ENCODE assay signal across 10 cellular contexts in the genomic region with DNA sequence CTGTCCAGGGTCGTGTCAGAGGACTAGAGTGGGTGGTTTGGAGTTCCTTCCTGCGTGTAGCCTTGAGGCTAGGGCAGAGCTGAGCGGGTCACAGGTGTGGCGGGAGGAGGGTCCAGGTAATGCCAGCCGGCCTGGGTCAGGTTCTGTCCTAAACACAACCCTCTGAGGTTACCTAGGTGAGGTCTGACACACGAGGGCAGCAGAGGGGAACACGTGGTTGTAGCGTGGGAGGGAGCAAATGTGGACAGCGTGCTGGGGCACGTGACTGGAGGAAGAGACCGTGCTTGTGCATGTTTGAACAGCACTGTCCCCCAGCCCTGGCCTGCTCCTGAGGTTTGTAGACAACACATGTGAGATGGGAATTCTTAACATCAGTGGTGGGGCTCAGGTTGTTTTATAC. TPM values are rescaled to one million over a fixed set of nuclear protein-coding genes. Genes with fewer than 3 reads are reported as not detected.
DNase-seq lines count a peak whose midpoint lies in the region; TF ChIP-seq lines count a peak whose summit lies in the region.
"Had no signal": no experiment of that assay in that cellular context is flagged by ENCODE, and none has a peak within 500 bp of the region (broad histone marks: within the 10 kb centered on the region; RNA-seq: fewer than 3 reads in every experiment).

No MANE protein-coding gene starts in this region.

- H3K27me3 ChIP-seq in WERI-Rb-1 (ENCODE audit: insufficient read depth, low read depth, severe bottlenecking) (no peaks in the 10 kb centered on the region), mesendoderm (ENCODE audit: insufficient read depth, low read length, poor library complexity) (no peaks in the 10 kb centered on the region), tibial nerve (no peaks in the 10 kb centered on the region)
- H3K27me3 ChIP-seq: upper lobe of left lung had no signal

- no peak overlapping the region for H3K4me3 ChIP-seq in WERI-Rb-1 (ENCODE audit: low read depth, low read length)
- H3K4me3 ChIP-seq in mesendoderm (ENCODE audit: low read length), result no peak overlapping the region
- H3K4me3 ChIP-seq in tibial nerve, result no peak overlapping the region
- H3K4me3 ChIP-seq: upper lobe of left lung had no signal

- no peak overlapping the region for H4K8ac ChIP-seq in mesendoderm (ENCODE audit: low read depth, low read length)

- H3K4me2 ChIP-seq in mesendoderm (ENCODE audit: low read length), result no peak overlapping the region

- H3K23ac ChIP-seq in mesendoderm (ENCODE audit: low read length), result no peak overlapping the region

- H3K56ac ChIP-seq in mesendoderm (ENCODE audit: low read length), result no peak overlapping the region

- H2AK5ac ChIP-seq in mesendoderm (ENCODE audit: low read length), result no peak overlapping the region

- no peak overlapping the region for H3K4ac ChIP-seq in mesendoderm (ENCODE audit: low read depth, low read length)

- peak; percentile 28 for DNase-seq in ELF-1 (ENCODE audit: low read depth, low spot score)
- peak; percentile 82 for DNase-seq in HPDE6-E6E7 (ENCODE audit: extremely low spot score)
- DNase-seq in WERI-Rb-1, result peak; percentile 33
- DNase-seq in mesendoderm, result peak; percentile 37
- no peak for DNase-seq in tibial nerve (ENCODE audit: low spot score in 2 of 2)
- no peak for DNase-seq in NCI-H524 treated with DMSO at 0.1 percent for 48 hours (lab: John Stamatoyannopoulos, UW)
- DNase-seq in inferior parietal cortex (ENCODE audit: extremely low spot score), result no peak
- DNase-seq: Kasumi-1, upper lobe of left lung had no signal

- H3K27ac ChIP-seq in WERI-Rb-1 (no peak overlapping the region), mesendoderm (ENCODE audit: low read depth, low read length) (no peak overlapping the region), tibial nerve (no peak overlapping the region)
- H3K27ac ChIP-seq: upper lobe of left lung had no signal

- no peaks in the 10 kb centered on the region for H3K79me1 ChIP-seq in mesendoderm (ENCODE audit: low read length)

- no peak for TF ChIP-seq POLR2A in tibial nerve (IDR thresholded peaks at IDR 0.05)

- H3K18ac ChIP-seq in mesendoderm (ENCODE audit: low read length), result no peak overlapping the region

- no peaks in the 10 kb centered on the region for H3K79me2 ChIP-seq in mesendoderm (ENCODE audit: control insufficient read depth, insufficient read depth, low read length)

- H3K36me3 ChIP-seq in WERI-Rb-1 (no peaks in the 10 kb centered on the region), mesendoderm (ENCODE audit: control insufficient read depth, insufficient read depth, low read length) (no peaks in the 10 kb centered on the region), tibial nerve (no peaks in the 10 kb centered on the region)
- H3K36me3 ChIP-seq: upper lobe of left lung had no signal

- TF ChIP-seq CTCF in WERI-Rb-1 (IDR thresholded peaks at IDR 0.05; ENCODE audit: low read depth, low read length) (0 out of 2 replicates have a peak, but pooled peaks have one; percentile 17), tibial nerve (IDR thresholded peaks at IDR 0.05) (no peak)

- no CpG with 5 or more reads among the region's 11 CpGs for WGBS in mesendoderm (ENCODE audit: extremely low coverage, insufficient coverage, low lambda C conversion rate)
- WGBS in tibial nerve, 2 donors, result 63 to 72% methylated on average over 11 of the region's 11 CpGs

- no peak overlapping the region for H2BK15ac ChIP-seq in mesendoderm (replicated peaks; ENCODE audit: low read depth)

- H2BK120ac ChIP-seq in mesendoderm (ENCODE audit: low read depth, low read length), result no peak overlapping the region

- no peak for TF ChIP-seq EP300 in tibial nerve (IDR thresholded peaks at IDR 0.05)

- H2BK5ac ChIP-seq in mesendoderm (ENCODE audit: low read length), result no peak overlapping the region

- H4K5ac ChIP-seq in mesendoderm (ENCODE audit: low read length), result no peak overlapping the region

- no peaks in the 10 kb centered on the region for H3K9me3 ChIP-seq in WERI-Rb-1 (ENCODE audit: severe bottlenecking)
- no peaks in the 10 kb centered on the region for H3K9me3 ChIP-seq in tibial nerve
- H3K9me3 ChIP-seq: upper lobe of left lung had no signal

- H3K4me1 ChIP-seq in mesendoderm (ENCODE audit: control insufficient read depth, low read depth, low read length), result no peaks in the 10 kb centered on the region
- H3K4me1 ChIP-seq in tibial nerve, result peaks cover 0 to 7% (median 2%) of the 10 kb centered on the region in 4 donors
- H3K4me1 ChIP-seq: upper lobe of left lung had no signal

- H3K9ac ChIP-seq in mesendoderm (ENCODE audit: low read length), result no peak overlapping the region

RNA-seq across cellular contexts. Expression of a gene that starts 13.1 kb away (rescaled TPM):
- polyA plus RNA-seq in mesendoderm (2013, experiment 1 of 2), result 0.07 TPM
- 0.06 TPM for polyA plus RNA-seq in mesendoderm (2013, experiment 2 of 2)
- 1 to 10 TPM; 1.0 to 3.7 (median 2.6) TPM for total RNA-seq in tibial nerve

RNA-seq across cellular contexts. Expression of a gene that starts 17.7 kb away (rescaled TPM):
- 0.03 TPM for polyA plus RNA-seq in mesendoderm (2013, experiment 1 of 2)
- polyA plus RNA-seq in mesendoderm (2013, experiment 2 of 2), result not detected
- total RNA-seq in tibial nerve, result not detected
- total RNA-seq: myocyte had no signal

RNA-seq across cellular contexts. Expression of a gene that starts 44.8 kb away (rescaled TPM):
- not detected for polyA plus RNA-seq in mesendoderm (2013, experiment 1 of 2)
- not detected for polyA plus RNA-seq in mesendoderm (2013, experiment 2 of 2)
- total RNA-seq in tibial nerve, result not detected
- total RNA-seq: myocyte, upper lobe of left lung had no signal

Comparison
In these comparisons a context has a peak if more than half of its experiments do, and no peak if none do; other contexts are left out.
1. DNase-seq: peak in ELF-1 (single experiment), HPDE6-E6E7 (single experiment), WERI-Rb-1 (single experiment) and mesendoderm (single experiment); none in tibial nerve (0 of 2), NCI-H524 treated with DMSO at 0.1 percent for 48 hours (single experiment) and inferior parietal cortex (single experiment).